ENCODE assay signal across 7 cellular contexts in genomic region chr15:73081321-73081958, GRCh38. TPM values are rescaled to one million over a fixed set of nuclear protein-coding genes. Genes with fewer than 3 reads are reported as not detected.
DNase-seq lines count a peak whose midpoint lies in the region; TF ChIP-seq lines count a peak whose summit lies in the region.

No MANE protein-coding gene starts in this region.

- TF ChIP-seq CTCF in esophagus squamous epithelium (IDR thresholded peaks at IDR 0.05) = peak; percentile 41 to 79 (median 62)
- peak; percentile 63 for TF ChIP-seq CTCF in neural progenitor cell (IDR thresholded peaks at IDR 0.05)

- H3K79me2 ChIP-seq in neural progenitor cell (ENCODE audit: low read depth) = peaks cover 100% of the 10 kb centered on the region

- H3K27ac ChIP-seq in esophagus squamous epithelium (no peak overlapping the region), neural progenitor cell (no peak overlapping the region)

- H3K4me1 ChIP-seq in esophagus squamous epithelium (peaks cover 4 to 13% (median 7%) of the 10 kb centered on the region in 3 donors), neural progenitor cell (peaks cover 23% of the 10 kb centered on the region)

- H3K9me3 ChIP-seq in esophagus squamous epithelium (no peaks in the 10 kb centered on the region), neural progenitor cell (ENCODE audit: low read depth) (no peaks in the 10 kb centered on the region)

- peaks cover 4% of the 10 kb centered on the region for H3K36me3 Mint-ChIP-seq in neural progenitor cell

- no peak overlapping the region for H3K4me3 Mint-ChIP-seq in neural progenitor cell

- H3K9ac ChIP-seq in neural progenitor cell = no peak overlapping the region

- H3K4me3 ChIP-seq in esophagus squamous epithelium (no peak overlapping the region), neural progenitor cell (no peak overlapping the region)

- no peak for TF ChIP-seq POLR2A in esophagus squamous epithelium (IDR thresholded peaks at IDR 0.05)

- H3K36me3 ChIP-seq in esophagus squamous epithelium (no peaks in the 10 kb centered on the region), neural progenitor cell (no peaks in the 10 kb centered on the region)

- H3K4me1 Mint-ChIP-seq in neural progenitor cell = peaks cover 7% of the 10 kb centered on the region

- H3K27me3 Mint-ChIP-seq in neural progenitor cell (ENCODE audit: insufficient read depth, low read depth) = no peaks in the 10 kb centered on the region

- peaks cover 65% of the 10 kb centered on the region for H4K20me1 ChIP-seq in neural progenitor cell (ENCODE audit: low read depth)

- intact Hi-C loops in esophagus squamous epithelium (cut with DNase I) = loop anchor here (5.0 to 10.0 kb wide), 2 partner anchors 294 to 367 kb away; no protein-coding TSS in a partner anchor

- no peak overlapping the region for H2AFZ ChIP-seq in neural progenitor cell (replicated peaks)

- H3K9me3 Mint-ChIP-seq in neural progenitor cell = peaks cover 9% of the 10 kb centered on the region

- H3K4me2 ChIP-seq in neural progenitor cell = no peak overlapping the region

- H3F3A ChIP-seq in neural progenitor cell (ENCODE audit: low read depth) = peaks cover 10% of the 10 kb centered on the region

- H3K27ac Mint-ChIP-seq in neural progenitor cell = no peak overlapping the region

- peak; percentile 40 for DNase-seq in Daoy (ENCODE audit: low read depth)
- peak; percentile 64 for DNase-seq in HT-29 (ENCODE audit: low spot score)
- peak; percentile 53 for DNase-seq in RPMI8226
- no peak for DNase-seq in esophagus squamous epithelium (lab: John Stamatoyannopoulos, UW)
- peak; percentile 58 for DNase-seq in neural progenitor cell (ENCODE audit: low spot score)
- no peak for DNase-seq in activated effector memory CD4-positive, alpha-beta T cell treated with Interleukin-2 at 50 U/mL for 16 hours
- no peak for DNase-seq in stimulated activated CD4-positive, alpha-beta T cell treated with anti-CD3 and anti-CD28 coated beads, Interleukin-4, amount 100 ng/mL, for 4 hours

- WGBS in esophagus squamous epithelium, 2 donors = 36 to 48% methylated on average over 3 of the region's 3 CpGs

- H3K27me3 ChIP-seq in esophagus squamous epithelium = peaks cover 0 to 5% (median 0%) of the 10 kb centered on the region in 4 donors
- H3K27me3 ChIP-seq in neural progenitor cell = no peaks in the 10 kb centered on the region

RNA-seq across cellular contexts. Expression of gene NEO1, which starts 29.2 kb away (rescaled TPM):
- total RNA-seq in Daoy (2014; rRNA removed; shearing (Covaris generic)) = 14.5 and 18.1 TPM in 2 replicates
- 9.9 and 10.4 TPM in 2 replicates for total RNA-seq in HT-29 (2014; rRNA removed; shearing (Covaris generic))
- total RNA-seq in esophagus squamous epithelium (10 to 100 TPM in 3 of 4 donors, 1 to 10 TPM in 1; 9.2 to 32.0 (median 15.0) TPM), neural progenitor cell (ENCODE audit: low replicate concordance) (77.9 and 85.2 TPM in 2 replicates)

Comparison
In these comparisons a context has a peak if more than half of its experiments do, and no peak if none do; other contexts are left out.
1. DNase-seq: peak in Daoy (single experiment), HT-29 (single experiment), RPMI8226 (single experiment) and neural progenitor cell (single experiment); none in esophagus squamous epithelium (single experiment), activated effector memory CD4-positive, alpha-beta T cell treated with Interleukin-2 at 50 U/mL for 16 hours (single experiment) and stimulated activated CD4-positive, alpha-beta T cell treated with anti-CD3 and anti-CD28 coated beads, Interleukin-4, amount 100 ng/mL, for 4 hours (0 of 2).